1 cellular context compared by ENCODE assay signal in genomic region chr4:151485541-151486131, GRCh38.
TF ChIP-seq lines count a peak whose summit lies in the region.

No MANE protein-coding gene starts in this region.

TF ChIP-seq in IMR-90, 13 proteins besides CTCF, POLR2A, EP300 and RAD21:
- no peak for TF ChIP-seq MAZ (IDR thresholded peaks at IDR 0.05; ENCODE audit: borderline replicate concordance, low read depth, low read length)
TF ChIP-seq in IMR-90: peak in this region for 0.
